In genomic region chr12:108643941-108644742, GRCh38 we compare ENCODE assay signal across 11 cellular contexts. TPM values are rescaled to one million over a fixed set of nuclear protein-coding genes. Genes with fewer than 3 reads are reported as not detected.
A peak's percentile ranks its signal among the peaks of the same experiment; 100 is the strongest.
DNase-seq lines count a peak whose midpoint lies in the region; ATAC-seq and TF ChIP-seq lines count a peak whose summit lies in the region.
"Had no signal": no experiment of that assay in that cellular context is flagged by ENCODE, and none has a peak within 500 bp of the region (broad histone marks: within the 10 kb centered on the region; RNA-seq: fewer than 3 reads in every experiment).

No MANE protein-coding gene starts in this region.

- DNase-seq in CD1c-positive myeloid dendritic cell (ENCODE audit: extremely low spot score) (peak; percentile 64), Right ventricle myocardium superior (no peak), psoas muscle (peak; percentile 66 to 81), RKO (ENCODE audit: low spot score) (no peak), NCI-H1092 (lab: John Stamatoyannopoulos, UW) (no peak), DMS 273 treated with DMSO at 0.1 percent for 48 hours (lab: John Stamatoyannopoulos, UW) (no peak)
- DNase-seq: erythroblast; naive thymus-derived CD4-positive, alpha-beta T cell; NCI-H187 treated with DMSO at 0.1 percent for 48 hours had no signal

- peak overlapping the region; percentile 64 for H3K27ac ChIP-seq in psoas muscle

- intact Hi-C loops in Right ventricle myocardium superior (cut with DNase I) (loop anchor here (10.0 kb wide), 2 partner anchors 311 to 441 kb away; no protein-coding TSS in a partner anchor), psoas muscle (cut with DNase I) (no loop called here)

- peaks cover 12 to 46% of the 10 kb centered on the region in 2 donors for H3K36me3 ChIP-seq in psoas muscle (ENCODE audit: insufficient read depth in 1 of 2, low read depth in 1 of 2)

- TF ChIP-seq CTCF in psoas muscle (IDR thresholded peaks at IDR 0.05): no peak

- no peaks in the 10 kb centered on the region for H3K27me3 ChIP-seq in psoas muscle (ENCODE audit: insufficient read depth in 3 of 3, low read length in 2 of 3)

- no peaks in the 10 kb centered on the region for H3K9me3 ChIP-seq in psoas muscle

- WGBS in psoas muscle, 3 donors: 30 to 48% (median 31%) methylated on average over 17 of the region's 17 CpGs

- H3K4me3 ChIP-seq in psoas muscle: no peak overlapping the region

- peaks cover 32% of the 10 kb centered on the region for H3K4me1 ChIP-seq in psoas muscle

- ATAC-seq in SK-N-SH treated with all-trans-retinoic acid at 6 μM for 48 hours (peak; percentile 60), Right ventricle myocardium superior (ENCODE audit: poor library complexity) (peak; percentile 61), psoas muscle (peak; percentile 53 to 76 (median 70)), GM18867 (IDR thresholded peaks at IDR 0.05; ENCODE audit: unreplicated experiment) (no peak)
- ATAC-seq: naive thymus-derived CD4-positive, alpha-beta T cell had no signal

TF ChIP-seq in SK-N-SH treated with all-trans-retinoic acid at 6 μM for 48 hours, 23 proteins besides CTCF, POLR2A, EP300 and RAD21:
- no peak for TF ChIP-seq ARNTL (CRISPR knock-in tag; IDR thresholded peaks at IDR 0.05; ENCODE audit: borderline replicate concordance, low read depth)
- TF ChIP-seq, protein P1, sequence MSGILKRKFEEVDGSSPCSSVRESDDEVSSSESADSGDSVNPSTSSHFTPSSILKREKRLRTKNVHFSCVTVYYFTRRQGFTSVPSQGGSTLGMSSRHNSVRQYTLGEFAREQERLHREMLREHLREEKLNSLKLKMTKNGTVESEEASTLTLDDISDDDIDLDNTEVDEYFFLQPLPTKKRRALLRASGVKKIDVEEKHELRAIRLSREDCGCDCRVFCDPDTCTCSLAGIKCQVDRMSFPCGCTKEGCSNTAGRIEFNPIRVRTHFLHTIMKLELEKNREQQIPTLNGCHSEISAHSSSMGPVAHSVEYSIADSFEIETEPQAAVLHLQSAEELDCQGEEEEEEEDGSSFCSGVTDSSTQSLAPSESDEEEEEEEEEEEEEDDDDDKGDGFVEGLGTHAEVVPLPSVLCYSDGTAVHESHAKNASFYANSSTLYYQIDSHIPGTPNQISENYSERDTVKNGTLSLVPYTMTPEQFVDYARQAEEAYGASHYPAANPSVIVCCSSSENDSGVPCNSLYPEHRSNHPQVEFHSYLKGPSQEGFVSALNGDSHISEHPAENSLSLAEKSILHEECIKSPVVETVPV (CRISPR knock-in tag; IDR thresholded peaks at IDR 0.05): no peak
- no peak for TF ChIP-seq ZNF70 (CRISPR knock-in tag; IDR thresholded peaks at IDR 0.05)
- TF ChIP-seq, protein P2, sequence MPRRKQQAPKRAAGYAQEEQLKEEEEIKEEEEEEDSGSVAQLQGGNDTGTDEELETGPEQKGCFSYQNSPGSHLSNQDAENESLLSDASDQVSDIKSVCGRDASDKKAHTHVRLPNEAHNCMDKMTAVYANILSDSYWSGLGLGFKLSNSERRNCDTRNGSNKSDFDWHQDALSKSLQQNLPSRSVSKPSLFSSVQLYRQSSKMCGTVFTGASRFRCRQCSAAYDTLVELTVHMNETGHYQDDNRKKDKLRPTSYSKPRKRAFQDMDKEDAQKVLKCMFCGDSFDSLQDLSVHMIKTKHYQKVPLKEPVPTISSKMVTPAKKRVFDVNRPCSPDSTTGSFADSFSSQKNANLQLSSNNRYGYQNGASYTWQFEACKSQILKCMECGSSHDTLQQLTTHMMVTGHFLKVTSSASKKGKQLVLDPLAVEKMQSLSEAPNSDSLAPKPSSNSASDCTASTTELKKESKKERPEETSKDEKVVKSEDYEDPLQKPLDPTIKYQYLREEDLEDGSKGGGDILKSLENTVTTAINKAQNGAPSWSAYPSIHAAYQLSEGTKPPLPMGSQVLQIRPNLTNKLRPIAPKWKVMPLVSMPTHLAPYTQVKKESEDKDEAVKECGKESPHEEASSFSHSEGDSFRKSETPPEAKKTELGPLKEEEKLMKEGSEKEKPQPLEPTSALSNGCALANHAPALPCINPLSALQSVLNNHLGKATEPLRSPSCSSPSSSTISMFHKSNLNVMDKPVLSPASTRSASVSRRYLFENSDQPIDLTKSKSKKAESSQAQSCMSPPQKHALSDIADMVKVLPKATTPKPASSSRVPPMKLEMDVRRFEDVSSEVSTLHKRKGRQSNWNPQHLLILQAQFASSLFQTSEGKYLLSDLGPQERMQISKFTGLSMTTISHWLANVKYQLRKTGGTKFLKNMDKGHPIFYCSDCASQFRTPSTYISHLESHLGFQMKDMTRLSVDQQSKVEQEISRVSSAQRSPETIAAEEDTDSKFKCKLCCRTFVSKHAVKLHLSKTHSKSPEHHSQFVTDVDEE (CRISPR knock-in tag; IDR thresholded peaks at IDR 0.05): no peak
- TF ChIP-seq SNAI2 (CRISPR knock-in tag; IDR thresholded peaks at IDR 0.05): no peak
- 0 out of 2 replicates have a peak, but pooled peaks have one; percentile 7 for TF ChIP-seq ZFP3 (CRISPR knock-in tag; IDR thresholded peaks at IDR 0.05)
- TF ChIP-seq ISL1 (CRISPR knock-in tag; IDR thresholded peaks at IDR 0.05): peak; percentile 25; the same call in 1 of the 2 replicates
- TF ChIP-seq OSR1 (CRISPR knock-in tag; IDR thresholded peaks at IDR 0.05): no peak

RNA-seq across cellular contexts. Expression of gene SELPLG, which starts 10.4 kb away (rescaled TPM):
- total RNA-seq in Right ventricle myocardium superior: 4.2 TPM
- total RNA-seq in psoas muscle: 1 to 10 TPM; 1.5 to 2.3 (median 1.8) TPM
- polyA plus RNA-seq in psoas muscle: 1 to 10 TPM in 2 of 3 donors, under 1 TPM in 1; 0.62 to 3.8 (median 1.2) TPM

RNA-seq across cellular contexts. Expression of gene TMEM119, which starts 46.3 kb away (rescaled TPM):
- total RNA-seq in Right ventricle myocardium superior (0.54 TPM), psoas muscle (1 to 10 TPM in 2 of 4 donors, under 1 TPM in 2; 0.25 to 2.6 (median 0.68) TPM)
- polyA plus RNA-seq in psoas muscle: under 1 TPM; 0.31 to 0.99 (median 0.34) TPM

Comparison
In these comparisons a context has a peak if more than half of its experiments do, and no peak if none do; other contexts are left out.
1. DNase-seq: peak in CD1c-positive myeloid dendritic cell (single experiment) and psoas muscle (2 of 2); none in Right ventricle myocardium superior (single experiment), RKO (single experiment), NCI-H1092 (single experiment) and DMS 273 treated with DMSO at 0.1 percent for 48 hours (single experiment).